8 cellular contexts compared by ENCODE assay signal in the genomic region with DNA sequence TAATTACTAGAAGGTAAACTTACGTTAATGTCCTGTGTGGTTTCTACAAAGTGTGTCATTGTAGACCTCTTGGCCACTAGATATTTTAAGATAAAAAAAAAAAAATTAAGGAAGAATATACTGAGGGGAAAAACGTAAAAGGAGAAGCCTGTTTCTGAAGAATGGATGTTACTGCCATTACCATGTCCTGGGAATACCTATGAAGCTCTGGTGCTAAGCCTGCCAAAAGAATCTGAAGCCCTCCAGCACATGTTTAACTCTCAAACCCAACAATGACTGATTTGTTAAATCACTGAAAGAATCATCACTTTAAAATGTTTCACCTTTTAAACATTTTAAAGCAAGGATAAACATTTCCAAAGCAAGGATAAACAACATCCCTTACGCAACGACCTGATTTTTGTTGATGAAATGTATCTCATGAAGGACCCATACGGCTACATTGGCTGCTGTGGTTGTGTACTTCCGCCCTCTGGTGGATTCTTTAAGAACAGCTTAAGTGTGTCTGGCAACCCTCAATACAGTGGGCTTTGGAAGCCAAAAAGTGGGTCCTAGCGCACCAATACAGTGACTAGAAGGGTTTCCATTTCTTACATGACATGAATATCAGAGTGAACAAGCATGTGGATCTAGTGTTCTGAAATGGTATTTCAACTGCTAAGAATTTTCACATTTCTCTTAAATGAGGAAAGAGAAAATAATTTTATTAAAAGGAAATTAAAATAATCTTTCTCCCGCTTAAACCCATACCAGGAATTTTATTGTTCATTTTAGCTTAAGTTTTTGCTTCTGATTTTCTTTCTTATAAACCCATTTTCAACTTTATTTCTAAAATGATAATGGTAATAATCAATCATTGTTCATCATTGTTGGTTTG.
A peak's percentile ranks its signal among the peaks of the same experiment; 100 is the strongest.
DNase-seq lines count a peak whose midpoint lies in the region; ATAC-seq and TF ChIP-seq lines count a peak whose summit lies in the region.

No MANE protein-coding gene starts in this region.

- ATAC-seq in Right ventricle myocardium inferior, result peak; percentile 91

- peaks cover 46% of the 10 kb centered on the region for H3K4me1 Mint-ChIP-seq in HFFc6 (ENCODE audit: low read depth)

- H3K27ac ChIP-seq in SK-N-MC (no peak overlapping the region), smooth muscle cell (ENCODE audit: low read depth) (no peak overlapping the region)

- H3K36me3 ChIP-seq in SK-N-MC (ENCODE audit: insufficient read depth, low read length), result no peaks in the 10 kb centered on the region; the same call in 1 of the 2 replicates
- H3K36me3 ChIP-seq in smooth muscle cell (ENCODE audit: low read depth), result no peaks in the 10 kb centered on the region

- H3K9me3 Mint-ChIP-seq in HFFc6, result no peaks in the 10 kb centered on the region

- H3K4me1 ChIP-seq in smooth muscle cell (ENCODE audit: low read depth), result no peaks in the 10 kb centered on the region

- H3K9ac ChIP-seq in SK-N-MC (ENCODE audit: insufficient read length), result no peak overlapping the region
- H3K9ac ChIP-seq in smooth muscle cell (ENCODE audit: low read depth), result no peak overlapping the region

- peaks cover 10% of the 10 kb centered on the region for H3K27me3 Mint-ChIP-seq in HFFc6 (ENCODE audit: insufficient read depth)

- peak overlapping the region; percentile 70 for H3K27ac Mint-ChIP-seq in HFFc6

- no peaks in the 10 kb centered on the region for H3K27me3 ChIP-seq in smooth muscle cell (ENCODE audit: low read depth)

- peak; percentile 95 for TF ChIP-seq CTCF in HFFc6 (IDR thresholded peaks at IDR 0.05)
- peak; percentile 85 for TF ChIP-seq CTCF in astrocyte of the spinal cord (IDR thresholded peaks at IDR 0.05; ENCODE audit: low read depth, low read length)
- TF ChIP-seq CTCF in smooth muscle cell (IDR thresholded peaks at IDR 0.05; ENCODE audit: borderline replicate concordance, insufficient read depth, poor library complexity, severe bottlenecking), result peak; percentile 86

- no peak overlapping the region for H2AFZ ChIP-seq in smooth muscle cell (ENCODE audit: low read depth)

- H4K20me1 ChIP-seq in smooth muscle cell (ENCODE audit: low read depth), result no peaks in the 10 kb centered on the region

- no peaks in the 10 kb centered on the region for H3K79me2 ChIP-seq in smooth muscle cell (ENCODE audit: low read depth)

- WGBS in smooth muscle cell (ENCODE audit: low lambda C conversion rate), result 44% methylated on average over 8 of the region's 8 CpGs

- H3K4me3 Mint-ChIP-seq in HFFc6, result no peak overlapping the region

- peaks cover 64% of the 10 kb centered on the region for H3K36me3 Mint-ChIP-seq in HFFc6 (ENCODE audit: low read depth)

- in situ Hi-C loops in astrocyte of the spinal cord (cut with HindIII; ENCODE audit: low sequenced_read_pairs), result no loop called here

- intact Hi-C loops in Right ventricle myocardium inferior (cut with DNase I) (loop anchor here (1.0 to 10.0 kb wide), 4 partner anchors 137 to 445 kb away; partner anchors contain the start of gene MBNL2), cardiac septum (cut with DNase I) (loop anchor here (10.0 kb wide), 1 partner anchor 335 kb away; no protein-coding TSS in a partner anchor)

- H3F3A ChIP-seq in smooth muscle cell (ENCODE audit: low read depth), result no peaks in the 10 kb centered on the region

- H3K4me2 ChIP-seq in smooth muscle cell, result no peak overlapping the region

- H3K4me3 ChIP-seq in SK-N-MC (no peak overlapping the region), astrocyte of the spinal cord (ENCODE audit: low read depth, low read length) (no peak overlapping the region), smooth muscle cell (no peak overlapping the region)

- DNase-seq in Right ventricle myocardium inferior (ENCODE audit: missing footprints), result no peak
- DNase-seq in cardiac septum (ENCODE audit: low spot score), result no peak
- DNase-seq in HFFc6, result peak; percentile 69
- peak; percentile 43 for DNase-seq in MV-4-11 (lab: John Stamatoyannopoulos, UW)
- DNase-seq in SK-N-MC (ENCODE audit: low read depth, low spot score), result peak; percentile 52
- peak; percentile 76 for DNase-seq in astrocyte of the spinal cord (ENCODE audit: low read depth, low spot score)
- peak; percentile 58 for DNase-seq in iPS DF 4.7 (ENCODE audit: extremely low read depth, low spot score)
- DNase-seq in smooth muscle cell (lab: John Stamatoyannopoulos, UW; ENCODE audit: unreplicated experiment), result no peak

- H3K9me3 ChIP-seq in SK-N-MC (ENCODE audit: low read depth, low read length), result no peaks in the 10 kb centered on the region
- H3K9me3 ChIP-seq in smooth muscle cell (replicated peaks; ENCODE audit: low read depth), result no peaks in the 10 kb centered on the region

Comparison
In these comparisons a context has a peak if more than half of its experiments do, and no peak if none do; other contexts are left out.
1. DNase-seq: peak in HFFc6 (single experiment), MV-4-11 (single experiment), SK-N-MC (single experiment), astrocyte of the spinal cord (single experiment) and iPS DF 4.7 (single experiment); none in Right ventricle myocardium inferior (single experiment), cardiac septum (single experiment) and smooth muscle cell (single experiment).
2. Peak in every context shown above with its lines, with median percentiles within 50 percentile points of each other: CTCF ChIP-seq.